Comparison of ENCODE assay signal across 14 cellular contexts in the genomic region with DNA sequence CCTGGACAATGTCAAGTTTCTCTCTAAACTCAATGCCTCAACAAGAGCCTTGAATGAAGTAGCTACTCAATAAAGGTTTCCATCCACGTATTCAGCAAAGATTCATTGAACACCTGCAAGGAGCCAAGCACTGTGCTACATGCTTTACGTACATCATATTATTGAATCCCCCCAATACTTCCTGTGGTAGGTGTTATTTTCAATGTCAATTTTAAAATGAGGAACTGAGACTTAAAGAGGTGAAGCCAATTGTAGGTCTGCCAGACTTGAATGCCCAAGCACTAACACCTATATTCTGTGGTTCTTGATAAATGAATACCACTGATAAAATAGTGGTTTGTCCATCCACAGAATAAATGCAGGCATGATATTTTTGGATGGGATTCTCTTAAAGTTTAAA.
"Had no signal": no experiment of that assay in that cellular context is flagged by ENCODE, and none has a peak within 500 bp of the region (broad histone marks: within the 10 kb centered on the region; RNA-seq: fewer than 3 reads in every experiment).

No MANE protein-coding gene starts in this region.

- H3K27me3 Mint-ChIP-seq: dendritic cell treated with granulocyte-macrophage colony-stimulating factor and Interleukin-4, amounts not matched to agents 40 ng/mL and 50 ng/mL, for 4 days had no signal

- H3K4me1 ChIP-seq: neural progenitor cell had no signal

- H3K4me1 Mint-ChIP-seq: activated naive CD8-positive, alpha-beta T cell treated with anti-CD3 and anti-CD28 coated beads for 36 hours; neural progenitor cell; stimulated activated naive CD8-positive, alpha-beta T cell treated with anti-CD3 and anti-CD28 coated beads, Interleukin-15, amount 100 ng/mL, for 72 hours had no signal

- H3K27ac ChIP-seq: brain microvascular endothelial cell, epithelial cell of prostate, neural progenitor cell, ovary, thoracic aorta had no signal

- H3K9me3 Mint-ChIP-seq: activated naive CD8-positive, alpha-beta T cell treated with anti-CD3 and anti-CD28 coated beads for 36 hours; activated T-cell treated with anti-CD3 and anti-CD28 coated beads, Interleukin-2, amount 50 U/mL, for 24 hours; dendritic cell treated with granulocyte-macrophage colony-stimulating factor and Interleukin-4, amounts not matched to agents 40 ng/mL and 50 ng/mL, for 4 days; neural progenitor cell; stimulated activated naive CD8-positive, alpha-beta T cell treated with anti-CD3 and anti-CD28 coated beads, Interleukin-15, amount 100 ng/mL, for 72 hours had no signal

- H3K4me3 Mint-ChIP-seq: activated naive CD8-positive, alpha-beta T cell treated with anti-CD3 and anti-CD28 coated beads for 36 hours; activated T-cell treated with anti-CD3 and anti-CD28 coated beads, Interleukin-2, amount 50 U/mL, for 24 hours; dendritic cell treated with granulocyte-macrophage colony-stimulating factor and Interleukin-4, amounts not matched to agents 40 ng/mL and 50 ng/mL, for 4 days; effector memory CD8-positive, alpha-beta T cell; neural progenitor cell; stimulated activated naive CD8-positive, alpha-beta T cell treated with anti-CD3 and anti-CD28 coated beads, Interleukin-15, amount 100 ng/mL, for 72 hours had no signal

- ATAC-seq: effector memory CD8-positive, alpha-beta T cell; stimulated activated naive CD8-positive, alpha-beta T cell treated with anti-CD3 and anti-CD28 coated beads, Interleukin-15, amount 100 ng/mL, for 72 hours had no signal

- DNase-seq: activated CD4-positive, CD25-positive, alpha-beta regulatory T cell; activated gamma-delta T cell; activated naive CD8-positive, alpha-beta T cell treated with anti-CD3 and anti-CD28 coated beads for 36 hours; activated T-cell treated with anti-CD3 and anti-CD28 coated beads, Interleukin-2, amount 50 U/mL, for 24 hours; brain microvascular endothelial cell; effector memory CD8-positive, alpha-beta T cell; ovary; stimulated activated CD4-positive, alpha-beta T cell treated with anti-CD3 and anti-CD28 coated beads, Interleukin-4, amount 100 ng/mL, for 1 hour; stimulated activated CD8-positive, alpha-beta memory T cell treated with anti-CD3 and anti-CD28 coated beads, Interleukin-4, amount 100 ng/mL, for 48 hours; stimulated activated naive CD8-positive, alpha-beta T cell treated with anti-CD3 and anti-CD28 coated beads, Interleukin-15, amount 100 ng/mL, for 72 hours had no signal

- H3K9me3 ChIP-seq: ovary, thoracic aorta had no signal

- H3K36me3 Mint-ChIP-seq: activated naive CD8-positive, alpha-beta T cell treated with anti-CD3 and anti-CD28 coated beads for 36 hours; neural progenitor cell had no signal

- H3K36me3 ChIP-seq: brain microvascular endothelial cell, neural progenitor cell, ovary, thoracic aorta had no signal

- H3K4me2 ChIP-seq: neural progenitor cell had no signal

- H3K27ac Mint-ChIP-seq: activated naive CD8-positive, alpha-beta T cell treated with anti-CD3 and anti-CD28 coated beads for 36 hours; activated T-cell treated with anti-CD3 and anti-CD28 coated beads, Interleukin-2, amount 50 U/mL, for 24 hours; dendritic cell treated with granulocyte-macrophage colony-stimulating factor and Interleukin-4, amounts not matched to agents 40 ng/mL and 50 ng/mL, for 4 days; effector memory CD8-positive, alpha-beta T cell; neural progenitor cell; stimulated activated naive CD8-positive, alpha-beta T cell treated with anti-CD3 and anti-CD28 coated beads, Interleukin-15, amount 100 ng/mL, for 72 hours had no signal

- H3K4me3 ChIP-seq: neural progenitor cell, ovary, thoracic aorta had no signal

- H2AFZ ChIP-seq: neural progenitor cell had no signal
